In genomic region chr9:128245293-128246151, GRCh38 we compare ENCODE assay signal across 12 cellular contexts. TPM values are rescaled to one million over a fixed set of nuclear protein-coding genes. Genes with fewer than 3 reads are reported as not detected.
DNase-seq lines count a peak whose midpoint lies in the region; ATAC-seq and TF ChIP-seq lines count a peak whose summit lies in the region.
"Had no signal": no experiment of that assay in that cellular context is flagged by ENCODE, and none has a peak within 500 bp of the region (broad histone marks: within the 10 kb centered on the region; RNA-seq: fewer than 3 reads in every experiment).

No MANE protein-coding gene starts in this region.

- H3K27me3 Mint-ChIP-seq in chondrocyte (ENCODE audit: low read depth) = no peaks in the 10 kb centered on the region

- H3K27me3 ChIP-seq in AG04450 (ENCODE audit: control insufficient read depth, insufficient read depth, low read length) (no peaks in the 10 kb centered on the region), kidney epithelial cell (ENCODE audit: control insufficient read depth, insufficient read depth, low read length) (no peaks in the 10 kb centered on the region)

- peak; percentile 26 for DNase-seq in AG04450 (ENCODE audit: low read depth, low spot score)
- peak; percentile 70 to 77 for DNase-seq in Kasumi-1 (lab: John Stamatoyannopoulos, UW)
- DNase-seq in chondrocyte (ENCODE audit: low spot score) = no peak
- DNase-seq in kidney epithelial cell (ENCODE audit: low read depth) = peak; percentile 7
- DNase-seq in stimulated activated CD4-positive, alpha-beta T cell treated with anti-CD3 and anti-CD28 coated beads, Interleukin-4, amount 100 ng/mL, for 24 hours = no peak
- DNase-seq in activated T-cell treated with anti-CD3 and anti-CD28 coated beads for 4 hours = no peak
- DNase-seq in cerebellum (ENCODE audit: low spot score) = no peak
- DNase-seq: C1 segment of cervical spinal cord; SIG-M5; stimulated activated CD4-positive, alpha-beta T cell treated with anti-CD3 and anti-CD28 coated beads, Interleukin-2, amount 100 ng/mL, for 24 hours had no signal

- H3K4me1 Mint-ChIP-seq in chondrocyte (ENCODE audit: low read depth) = peaks cover 29% of the 10 kb centered on the region

- CTCF ChIA-PET in AG04450 (lab: Charles Lee) = interaction anchor here (0.5 to 1.8 kb wide), 4 partner anchors 9 to 198 kb away, joined by 3 to 9 read pairs (median 4); no protein-coding TSS in a partner anchor

- ATAC-seq in GM19467 (IDR thresholded peaks at IDR 0.05; ENCODE audit: unreplicated experiment) = no peak

- H3K4me3 ChIP-seq in AG04450 (ENCODE audit: low read depth, low read length) (peak overlapping the region; percentile 17; the same call in 1 of the 2 replicates), kidney epithelial cell (ENCODE audit: low read depth, low read length) (no peak overlapping the region)

- H3K27ac Mint-ChIP-seq in chondrocyte (ENCODE audit: unreplicated experiment) = peak overlapping the region; percentile 15
- H3K27ac Mint-ChIP-seq: activated T-helper 2 cell treated with anti-CD3 and anti-CD28 coated beads, Interferon-gamma antibody, Interleukin-2, Interleukin-4, amounts not matched to agents 10 μg/mL and 5 μg/mL and 100 μg/mL, durations not matched to agents 14 hours and 24 hours and 36 hours had no signal

- peaks cover 7% of the 10 kb centered on the region for H3K36me3 Mint-ChIP-seq in chondrocyte (ENCODE audit: low read depth)

- no peaks in the 10 kb centered on the region for H3K9me3 Mint-ChIP-seq in chondrocyte (ENCODE audit: low read depth)
- H3K9me3 Mint-ChIP-seq: activated T-helper 2 cell treated with anti-CD3 and anti-CD28 coated beads, Interferon-gamma antibody, Interleukin-2, Interleukin-4, amounts not matched to agents 10 μg/mL and 5 μg/mL and 100 μg/mL, durations not matched to agents 14 hours and 24 hours and 36 hours had no signal

- POLR2A ChIA-PET in AG04450 (lab: Yijun Ruan, JAX) = interaction anchor here (0.6 to 2.4 kb wide), 18 partner anchors 9 to 1517 kb away, joined by 3 to 12 read pairs (median 4); partner anchors contain the start of genes BBLN, GOLGA2, SLC2A8 and SWI5

- peak overlapping the region; percentile 33 for H3K4me3 Mint-ChIP-seq in chondrocyte (ENCODE audit: unreplicated experiment)

- TF ChIP-seq CTCF in AG04450 (IDR thresholded peaks at IDR 0.05; ENCODE audit: low read depth, low read length) (no peak), chondrocyte (IDR thresholded peaks at IDR 0.05) (no peak), kidney epithelial cell (IDR thresholded peaks at IDR 0.05; ENCODE audit: insufficient read depth, low read length, poor library complexity, severe bottlenecking) (no peak)

- no peaks in the 10 kb centered on the region for H3K36me3 ChIP-seq in kidney epithelial cell (ENCODE audit: control insufficient read depth, insufficient read depth, low read length)

- H3K27ac ChIP-seq in AG04450 (ENCODE audit: low read depth, low read length) = peak overlapping the region; percentile 77

- H3K9me3 ChIP-seq in AG04450 (ENCODE audit: control insufficient read depth, insufficient read depth, low read length) = peaks cover 6% of the 10 kb centered on the region; the same call in 1 of the 2 replicates

RNA-seq across cellular contexts. Expression of gene GOLGA2, which starts 30.3 kb away (rescaled TPM):
- 112 and 121 TPM in 2 replicates for polyA plus RNA-seq in AG04450 (2011; rRNA removed)
- polyA minus RNA-seq in AG04450 (2011; rRNA and poly(A)+ RNA removed) = 102 and 116 TPM in 2 replicates
- 201 to 243 TPM (median 210 TPM) in 3 replicates for total RNA-seq in chondrocyte
- 69.9 and 75.8 TPM in 2 replicates for total RNA-seq in kidney epithelial cell
- total RNA-seq in cerebellum = 50.3 TPM

RNA-seq across cellular contexts. Expression of gene SWI5, which starts 30.6 kb away (rescaled TPM):
- polyA plus RNA-seq in AG04450 (2011; rRNA removed) = 72.2 and 75.8 TPM in 2 replicates
- 18.7 and 20.0 TPM in 2 replicates for polyA minus RNA-seq in AG04450 (2011; rRNA and poly(A)+ RNA removed)
- total RNA-seq in chondrocyte (29.4 to 33.7 TPM (median 31.7 TPM) in 3 replicates), kidney epithelial cell (37.4 and 45.5 TPM in 2 replicates), cerebellum (10.5 TPM)

RNA-seq across cellular contexts. Expression of gene DNM1, which starts 42.3 kb away (rescaled TPM):
- 12.0 and 17.4 TPM in 2 replicates for polyA plus RNA-seq in AG04450 (2011; rRNA removed)
- polyA minus RNA-seq in AG04450 (2011; rRNA and poly(A)+ RNA removed) = 45.9 and 62.9 TPM in 2 replicates
- total RNA-seq in chondrocyte = 87.0 to 127 TPM (median 91.9 TPM) in 3 replicates
- 16.2 and 20.5 TPM in 2 replicates for total RNA-seq in kidney epithelial cell
- 120 TPM for total RNA-seq in cerebellum

RNA-seq across cellular contexts. Expression of gene CIZ1, which starts 54.1 kb away (rescaled TPM):
- 26.9 and 45.6 TPM in 2 replicates for polyA plus RNA-seq in AG04450 (2011; rRNA removed)
- 53.4 and 74.6 TPM in 2 replicates for polyA minus RNA-seq in AG04450 (2011; rRNA and poly(A)+ RNA removed)
- total RNA-seq in chondrocyte (130 to 147 TPM (median 140 TPM) in 3 replicates), kidney epithelial cell (56.9 and 103 TPM in 2 replicates), cerebellum (30.8 TPM)

Comparison
In these comparisons a context has a peak if more than half of its experiments do, and no peak if none do; other contexts are left out.
1. DNase-seq: peak in AG04450 (single experiment), Kasumi-1 (2 of 2) and kidney epithelial cell (single experiment); none in chondrocyte (single experiment), stimulated activated CD4-positive, alpha-beta T cell treated with anti-CD3 and anti-CD28 coated beads, Interleukin-4, amount 100 ng/mL, for 24 hours (single experiment), activated T-cell treated with anti-CD3 and anti-CD28 coated beads for 4 hours (single experiment) and cerebellum (single experiment).